In the genomic region with DNA sequence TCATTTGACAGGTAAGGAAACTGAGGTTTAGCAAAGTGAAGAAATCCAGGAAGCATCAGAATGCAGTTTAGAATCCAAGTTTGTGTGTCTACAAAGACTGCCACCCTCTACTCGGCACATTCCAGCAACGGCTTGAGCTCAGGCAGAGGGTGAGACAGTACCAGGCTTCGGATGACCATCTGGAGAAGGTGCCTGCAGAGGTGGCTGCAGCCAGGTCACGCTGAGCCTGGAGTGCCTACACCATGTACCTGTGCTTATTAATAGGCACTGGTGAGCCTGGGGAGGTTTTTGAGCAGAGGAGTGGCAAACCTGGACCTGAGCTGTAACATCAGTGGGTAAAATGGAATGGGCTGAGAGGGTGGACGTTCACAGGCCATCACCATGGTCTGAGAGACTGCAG, we compare ENCODE assay signal across 2 cellular contexts.
TF ChIP-seq lines count a peak whose summit lies in the region.

No MANE protein-coding gene starts in this region.

TF ChIP-seq in H1, 55 proteins besides CTCF, POLR2A, EP300 and RAD21:
- TF ChIP-seq CTBP2 (IDR thresholded peaks at IDR 0.05; ENCODE audit: borderline replicate concordance, insufficient read depth, insufficient read length, low read length) (no peak), JUN (IDR thresholded peaks at IDR 0.05; ENCODE audit: low read depth, low read length) (no peak), ZNF274 (IDR thresholded peaks at IDR 0.05; ENCODE audit: borderline replicate concordance, extremely low read depth, low read length) (no peak), YY1 (IDR thresholded peaks at IDR 0.05; ENCODE audit: low read depth, low read length) (no peak), SIN3A (conservative IDR thresholded peaks at IDR 0.05 in 1 of 2, IDR thresholded peaks at IDR 0.05 in 1 of 2; ENCODE audit: low read depth in 1 of 2, low read length in 2 of 2) (no peak), TAF7 (optimal IDR thresholded peaks at IDR 0.05; ENCODE audit: borderline replicate concordance, low read depth, low read length) (no peak), SRF (IDR thresholded peaks at IDR 0.05; ENCODE audit: low read depth, low read length) (no peak), KDM5A (IDR thresholded peaks at IDR 0.05; ENCODE audit: low read length) (no peak), SP4 (IDR thresholded peaks at IDR 0.05; ENCODE audit: low read length) (no peak), SIRT6 (IDR thresholded peaks at IDR 0.05; ENCODE audit: low read length) (no peak), CEBPB (IDR thresholded peaks at IDR 0.05; ENCODE audit: low read depth, low read length) (no peak), HDAC2 (IDR thresholded peaks at IDR 0.05; ENCODE audit: borderline replicate concordance in 1 of 2, low read depth in 2 of 2, low read length in 2 of 2) (no peak), MAFK (IDR thresholded peaks at IDR 0.05; ENCODE audit: low read depth, low read length) (no peak)
- TF ChIP-seq, protein P1, sequence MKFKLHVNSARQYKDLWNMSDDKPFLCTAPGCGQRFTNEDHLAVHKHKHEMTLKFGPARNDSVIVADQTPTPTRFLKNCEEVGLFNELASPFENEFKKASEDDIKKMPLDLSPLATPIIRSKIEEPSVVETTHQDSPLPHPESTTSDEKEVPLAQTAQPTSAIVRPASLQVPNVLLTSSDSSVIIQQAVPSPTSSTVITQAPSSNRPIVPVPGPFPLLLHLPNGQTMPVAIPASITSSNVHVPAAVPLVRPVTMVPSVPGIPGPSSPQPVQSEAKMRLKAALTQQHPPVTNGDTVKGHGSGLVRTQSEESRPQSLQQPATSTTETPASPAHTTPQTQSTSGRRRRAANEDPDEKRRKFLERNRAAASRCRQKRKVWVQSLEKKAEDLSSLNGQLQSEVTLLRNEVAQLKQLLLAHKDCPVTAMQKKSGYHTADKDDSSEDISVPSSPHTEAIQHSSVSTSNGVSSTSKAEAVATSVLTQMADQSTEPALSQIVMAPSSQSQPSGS (IDR thresholded peaks at IDR 0.05; ENCODE audit: low read length): no peak

TF ChIP-seq in neural cell, 6 proteins besides CTCF, POLR2A, EP300 and RAD21:
- TF ChIP-seq SMC3 (conservative IDR thresholded peaks at IDR 0.05; ENCODE audit: poor library complexity): no peak
- no peak for TF ChIP-seq EZH2 (IDR thresholded peaks at IDR 0.05; ENCODE audit: borderline replicate concordance, insufficient read depth, low read length, poor library complexity, severe bottlenecking)
- TF ChIP-seq MXI1 (conservative IDR thresholded peaks at IDR 0.05; ENCODE audit: poor library complexity, severe bottlenecking): no peak
- TF ChIP-seq, protein P2, sequence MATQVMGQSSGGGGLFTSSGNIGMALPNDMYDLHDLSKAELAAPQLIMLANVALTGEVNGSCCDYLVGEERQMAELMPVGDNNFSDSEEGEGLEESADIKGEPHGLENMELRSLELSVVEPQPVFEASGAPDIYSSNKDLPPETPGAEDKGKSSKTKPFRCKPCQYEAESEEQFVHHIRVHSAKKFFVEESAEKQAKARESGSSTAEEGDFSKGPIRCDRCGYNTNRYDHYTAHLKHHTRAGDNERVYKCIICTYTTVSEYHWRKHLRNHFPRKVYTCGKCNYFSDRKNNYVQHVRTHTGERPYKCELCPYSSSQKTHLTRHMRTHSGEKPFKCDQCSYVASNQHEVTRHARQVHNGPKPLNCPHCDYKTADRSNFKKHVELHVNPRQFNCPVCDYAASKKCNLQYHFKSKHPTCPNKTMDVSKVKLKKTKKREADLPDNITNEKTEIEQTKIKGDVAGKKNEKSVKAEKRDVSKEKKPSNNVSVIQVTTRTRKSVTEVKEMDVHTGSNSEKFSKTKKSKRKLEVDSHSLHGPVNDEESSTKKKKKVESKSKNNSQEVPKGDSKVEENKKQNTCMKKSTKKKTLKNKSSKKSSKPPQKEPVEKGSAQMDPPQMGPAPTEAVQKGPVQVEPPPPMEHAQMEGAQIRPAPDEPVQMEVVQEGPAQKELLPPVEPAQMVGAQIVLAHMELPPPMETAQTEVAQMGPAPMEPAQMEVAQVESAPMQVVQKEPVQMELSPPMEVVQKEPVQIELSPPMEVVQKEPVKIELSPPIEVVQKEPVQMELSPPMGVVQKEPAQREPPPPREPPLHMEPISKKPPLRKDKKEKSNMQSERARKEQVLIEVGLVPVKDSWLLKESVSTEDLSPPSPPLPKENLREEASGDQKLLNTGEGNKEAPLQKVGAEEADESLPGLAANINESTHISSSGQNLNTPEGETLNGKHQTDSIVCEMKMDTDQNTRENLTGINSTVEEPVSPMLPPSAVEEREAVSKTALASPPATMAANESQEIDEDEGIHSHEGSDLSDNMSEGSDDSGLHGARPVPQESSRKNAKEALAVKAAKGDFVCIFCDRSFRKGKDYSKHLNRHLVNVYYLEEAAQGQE (IDR thresholded peaks at IDR 0.05; ENCODE audit: borderline replicate concordance): no peak
- no peak for TF ChIP-seq POLR2AphosphoS5 (IDR thresholded peaks at IDR 0.05)
- TF ChIP-seq TAF1 (IDR thresholded peaks at IDR 0.05; ENCODE audit: low read depth): no peak
